ENCODE assay signal across 24 cellular contexts in the genomic region with DNA sequence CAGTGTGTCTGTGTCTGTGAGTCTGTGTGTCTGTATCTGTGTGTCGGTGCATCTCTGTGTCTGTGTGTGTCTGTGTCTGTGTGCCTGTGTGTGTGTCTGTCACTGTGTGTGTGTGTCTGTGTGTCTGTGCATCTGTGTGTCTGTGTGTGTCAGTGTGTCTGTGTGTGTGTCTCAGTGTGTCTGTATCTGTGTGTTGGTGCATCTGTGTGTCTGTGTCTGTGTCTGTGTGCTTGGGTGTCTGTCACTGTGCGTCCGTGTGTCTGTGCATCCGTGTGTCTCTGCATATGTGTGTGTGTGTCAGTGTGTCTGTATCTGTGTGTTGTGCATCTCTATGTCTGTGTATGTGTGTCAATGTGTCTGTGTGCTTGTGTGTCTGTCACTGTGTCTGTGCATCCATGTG. TPM values are rescaled to one million over a fixed set of nuclear protein-coding genes. Genes with fewer than 3 reads are reported as not detected.
DNase-seq lines count a peak whose midpoint lies in the region; FAIRE-seq and TF ChIP-seq lines count a peak whose summit lies in the region.
"Had no signal": no experiment of that assay in that cellular context is flagged by ENCODE, and none has a peak within 500 bp of the region (broad histone marks: within the 10 kb centered on the region; RNA-seq: fewer than 3 reads in every experiment).

No MANE protein-coding gene starts in this region.

- no peak overlapping the region for H3K9ac ChIP-seq in kidney (ENCODE audit: low read length in 2 of 2)

- H3K4me1 Mint-ChIP-seq in progenitor cell of endocrine pancreas (ENCODE audit: low read depth) = peaks cover 39% of the 10 kb centered on the region

- H3K27me3 Mint-ChIP-seq in progenitor cell of endocrine pancreas = peaks cover 16% of the 10 kb centered on the region
- H3K27me3 Mint-ChIP-seq: activated T-cell treated with anti-CD3 and anti-CD28 coated beads, Interleukin-2, amount 50 U/mL, for 24 hours; CD4-positive, alpha-beta T cell; dendritic cell treated with granulocyte-macrophage colony-stimulating factor and Interleukin-4, amounts not matched to agents 40 ng/mL and 50 ng/mL, for 4 days had no signal

- no peak for TF ChIP-seq CTCF in kidney (IDR thresholded peaks at IDR 0.05; ENCODE audit: borderline replicate concordance, extremely low read depth, insufficient read depth)
- TF ChIP-seq CTCF in progenitor cell of endocrine pancreas (IDR thresholded peaks at IDR 0.05; ENCODE audit: unreplicated experiment) = no peak

- H3K4me1 ChIP-seq in SJSA1 (replicated peaks) = peaks cover 72% of the 10 kb centered on the region
- peaks cover 6 to 16% of the 10 kb centered on the region in 2 donors for H3K4me1 ChIP-seq in kidney (ENCODE audit: control insufficient read depth in 1 of 2, insufficient read depth in 1 of 2, low read depth in 1 of 2, low read length in 2 of 2)
- H3K4me1 ChIP-seq: HAP-1 had no signal

- H3K9me3 ChIP-seq in SJSA1 (replicated peaks) = no peaks in the 10 kb centered on the region
- H3K9me3 ChIP-seq in kidney (ENCODE audit: control insufficient read depth in 1 of 2, low read length in 2 of 2) = no peaks in the 10 kb centered on the region
- H3K9me3 ChIP-seq: HAP-1, left lung, mucosa of descending colon, neutrophil had no signal

- peak overlapping the region; percentile 79 for H3K27ac Mint-ChIP-seq in progenitor cell of endocrine pancreas
- H3K27ac Mint-ChIP-seq: activated T-cell treated with anti-CD3 and anti-CD28 coated beads, Interleukin-2, amount 50 U/mL, for 24 hours; CD4-positive, alpha-beta T cell; dendritic cell treated with granulocyte-macrophage colony-stimulating factor and Interleukin-4, amounts not matched to agents 40 ng/mL and 50 ng/mL, for 4 days had no signal

- peak overlapping the region; percentile 92; the same call in 1 of the 2 replicates for H3K27ac ChIP-seq in SJSA1
- H3K27ac ChIP-seq in kidney (ENCODE audit: low read depth in 2 of 2, low read length in 2 of 2) = no peak overlapping the region
- H3K27ac ChIP-seq: left lung, neutrophil had no signal

- intact Hi-C loops in kidney (cut with DNase I) = no loop called here

- H3K4me3 ChIP-seq in SJSA1 (no peak overlapping the region), kidney (ENCODE audit: low read length in 2 of 2) (no peak overlapping the region)
- H3K4me3 ChIP-seq: cardiac muscle cell, HAP-1, left lung, mucosa of descending colon had no signal

- FAIRE-seq in H54 (lab: Jason Lieb, UNC) = no peak
- no peak for FAIRE-seq in kidney (lab: Jason Lieb, UNC)

- TF ChIP-seq POLR2A in H54 (IDR thresholded peaks at IDR 0.05; ENCODE audit: low read depth, low read length) = 0 out of 2 replicates have a peak, but pooled peaks have one; percentile 42

- H3K36me3 ChIP-seq in SJSA1 (no peaks in the 10 kb centered on the region), kidney (ENCODE audit: control insufficient read depth in 1 of 2, insufficient read depth in 2 of 2, low read length in 2 of 2) (no peaks in the 10 kb centered on the region)
- H3K36me3 ChIP-seq: cardiac muscle cell, HAP-1, left lung, neutrophil had no signal

- no peaks in the 10 kb centered on the region for H3K27me3 ChIP-seq in SJSA1 (replicated peaks)
- H3K27me3 ChIP-seq: cardiac muscle cell, left lung had no signal

- no peaks in the 10 kb centered on the region for H3K36me3 Mint-ChIP-seq in progenitor cell of endocrine pancreas (ENCODE audit: insufficient read depth)

- H3K9me3 Mint-ChIP-seq in progenitor cell of endocrine pancreas (ENCODE audit: low read depth) = no peaks in the 10 kb centered on the region
- H3K9me3 Mint-ChIP-seq: activated T-cell treated with anti-CD3 and anti-CD28 coated beads, Interleukin-2, amount 50 U/mL, for 24 hours; CD4-positive, alpha-beta T cell; dendritic cell treated with granulocyte-macrophage colony-stimulating factor and Interleukin-4, amounts not matched to agents 40 ng/mL and 50 ng/mL, for 4 days had no signal

- no peak for DNase-seq in H54 (ENCODE audit: insufficient read length, low spot score)
- peak in 1 of 2 experiments; percentile 34 for DNase-seq in SJSA1 (ENCODE audit: low read depth in 1 of 2, low spot score in 2 of 2)
- DNase-seq in kidney = peak; percentile 13
- no peak for DNase-seq in progenitor cell of endocrine pancreas (ENCODE audit: low spot score, unreplicated experiment)
- no peak for DNase-seq in HT-29 (ENCODE audit: low spot score)
- DNase-seq in C1 segment of cervical spinal cord (lab: John Stamatoyannopoulos, UW) = no peak
- DNase-seq in T-helper 1 cell = no peak
- DNase-seq: activated CD4-positive, CD25-positive, alpha-beta regulatory T cell treated with anti-CD3 and anti-CD28 coated beads, Interleukin-2, amount 50 U/mL, for 72 hours; activated CD8-positive, alpha-beta memory T cell treated with anti-CD3 and anti-CD28 coated beads for 24 hours; activated T-cell treated with anti-CD3 and anti-CD28 coated beads, Interleukin-2, amount 50 U/mL, for 24 hours; amniotic stem cell; CD4-positive, alpha-beta T cell; DMS 273 treated with DMSO at 0.1 percent for 48 hours; mucosa of descending colon; MV-4-11; NCI-H526 treated with DMSO at 0.1 percent for 48 hours; SHP77; stimulated activated CD8-positive, alpha-beta memory T cell treated with anti-CD3 and anti-CD28 coated beads, Interleukin-4, amount 100 ng/mL, for 48 hours; SW 1271 had no signal

- peak overlapping the region; percentile 22 for H3K4me3 Mint-ChIP-seq in progenitor cell of endocrine pancreas (ENCODE audit: low read depth)
- H3K4me3 Mint-ChIP-seq: activated T-cell treated with anti-CD3 and anti-CD28 coated beads, Interleukin-2, amount 50 U/mL, for 24 hours; CD4-positive, alpha-beta T cell; dendritic cell treated with granulocyte-macrophage colony-stimulating factor and Interleukin-4, amounts not matched to agents 40 ng/mL and 50 ng/mL, for 4 days had no signal

RNA-seq across cellular contexts. Expression of a gene that starts 44.7 kb away (rescaled TPM):
- total RNA-seq in SJSA1 (2014; rRNA removed; shearing (Covaris generic)) = 32.6 and 42.0 TPM in 2 replicates
- total RNA-seq in kidney = 30.2 TPM
- 18.3 TPM for polyA plus RNA-seq in kidney (ENCODE audit: insufficient read depth, low read depth, low replicate concordance)
- 47.8 and 51.5 TPM in 2 replicates for total RNA-seq in progenitor cell of endocrine pancreas
- total RNA-seq in HT-29 (2014; rRNA removed; shearing (Covaris generic)) = 19.3 and 21.7 TPM in 2 replicates
